Comparison of ENCODE assay signal across 1 cellular context in genomic region chr11:45089251-45089650, GRCh38.
TF ChIP-seq lines count a peak whose summit lies in the region.

No MANE protein-coding gene starts in this region.

TF ChIP-seq in WTC11, 78 proteins besides CTCF, POLR2A, EP300 and RAD21 (continued from another document):
- TF ChIP-seq ZNF425 (CRISPR knock-in tag; conservative IDR thresholded peaks at IDR 0.05): no peak
